8 cellular contexts compared by ENCODE assay signal in genomic region chr2:74507926-74508520, GRCh38. TPM values are rescaled to one million over a fixed set of nuclear protein-coding genes. Genes with fewer than 3 reads are reported as not detected.
DNase-seq lines count a peak whose midpoint lies in the region; ATAC-seq, FAIRE-seq and TF ChIP-seq lines count a peak whose summit lies in the region.

No MANE protein-coding gene starts in this region.

- H3K4me3 ChIP-seq in NT2/D1 (ENCODE audit: insufficient read length, low read depth) = peak overlapping the region; percentile 88
- peak overlapping the region; percentile 79 to 97 (median 95) for H3K4me3 ChIP-seq in HepG2 (replicated peaks in 1 of 3; ENCODE audit: insufficient read depth in 1 of 3, low read depth in 2 of 3, low read length in 3 of 3)
- peak overlapping the region; percentile 76 for H3K4me3 ChIP-seq in thymus (ENCODE audit: low read length)

- H3K9me3 ChIP-seq in NT2/D1 (ENCODE audit: insufficient read depth, low read length) = no peaks in the 10 kb centered on the region
- no peaks in the 10 kb centered on the region for H3K9me3 ChIP-seq in HepG2 (ENCODE audit: low read length)
- peaks cover 2% of the 10 kb centered on the region for H3K9me3 ChIP-seq in thymus (ENCODE audit: control insufficient read depth)

- peak overlapping the region; percentile 98 for H3K4me2 ChIP-seq in HepG2 (ENCODE audit: low read depth, low read length)

- TF ChIP-seq EP300 in HepG2 (IDR thresholded peaks at IDR 0.05; ENCODE audit: low read depth in 2 of 2, low read length in 2 of 2) = no peak
- TF ChIP-seq EP300 in HepG2 (CRISPR knock-in tag; IDR thresholded peaks at IDR 0.05; ENCODE audit: borderline replicate concordance) = no peak

- H3K27ac ChIP-seq in HepG2 (ENCODE audit: extremely low read length, insufficient read depth, low read length) = peak overlapping the region; percentile 95
- peak overlapping the region; percentile 98 for H3K27ac ChIP-seq in thymus (ENCODE audit: low read depth)

- DNase-seq in activated CD4-positive, alpha-beta T cell treated with anti-CD3 and anti-CD28 coated beads for 1 hour = peak; percentile 17
- no peak for DNase-seq in activated CD4-positive, alpha-beta T cell treated with anti-CD3 and anti-CD28 coated beads, Interleukin-2, amount 50 U/mL, for 1 hour
- no peak for DNase-seq in NT2/D1 (ENCODE audit: low read depth, low spot score)
- DNase-seq in cerebellar cortex (ENCODE audit: low spot score) = peak; percentile 48
- DNase-seq in HepG2 (ENCODE audit: low spot score) = no peak
- no peak for DNase-seq in NCI-H510A (lab: John Stamatoyannopoulos, UW)

- H2AFZ ChIP-seq in HepG2 (ENCODE audit: low read length) = no peak overlapping the region

- TF ChIP-seq CTCF in HepG2 (CRISPR knock-in tag; IDR thresholded peaks at IDR 0.05) = 0 out of 2 replicates have a peak, but pooled peaks have one; percentile 15

- H3K4me1 ChIP-seq in NT2/D1 (ENCODE audit: insufficient read depth, insufficient read length) (peaks cover 7% of the 10 kb centered on the region), HepG2 (ENCODE audit: insufficient read depth, low read length) (peaks cover 79% of the 10 kb centered on the region), thymus (ENCODE audit: control insufficient read depth, insufficient read depth, low read length) (peaks cover 18% of the 10 kb centered on the region)

- peaks cover 38% of the 10 kb centered on the region for H3K79me2 ChIP-seq in HepG2 (ENCODE audit: insufficient read depth, low read length)

- in situ Hi-C loops in HepG2 (cut with HindIII; ENCODE audit: extremely low pct_ligation_motif_present, low pct_unique_long_range_greater_than_20kb) = no loop called here

- ATAC-seq in HG02970 (IDR thresholded peaks at IDR 0.05; ENCODE audit: low FRiP score, unreplicated experiment) (peak; percentile 6), HepG2 (peak; percentile 59)

- BruUV-seq in HepG2 (replicated peaks; lab: Mats Ljungman, UMichigan) = no TSS peak

- H3K36me3 ChIP-seq in NT2/D1 (ENCODE audit: insufficient read depth, insufficient read length, low read length) (peaks cover 18% of the 10 kb centered on the region), HepG2 (replicated peaks in 1 of 2; ENCODE audit: control insufficient read depth in 1 of 2, insufficient read depth in 2 of 2, low read length in 2 of 2) (no peaks in the 10 kb centered on the region; a peak in 3 of 5 replicates), thymus (ENCODE audit: control insufficient read depth, insufficient read depth) (peaks cover 15% of the 10 kb centered on the region)

- H3K9ac ChIP-seq in NT2/D1 (ENCODE audit: insufficient read length, low read depth) (peak overlapping the region; percentile 99), HepG2 (ENCODE audit: insufficient read depth, low read depth, low read length) (peak overlapping the region; percentile 94)

- under 1% methylated on average over 38 of the region's 38 CpGs for WGBS in HepG2 (ENCODE audit: low lambda C conversion rate)
- WGBS in thymus = 18% methylated on average over 38 of the region's 38 CpGs

- H3K27me3 ChIP-seq in NT2/D1 (ENCODE audit: insufficient read depth, insufficient read length) = peaks cover 38% of the 10 kb centered on the region
- no peaks in the 10 kb centered on the region; a peak in 1 of 5 replicates for H3K27me3 ChIP-seq in HepG2 (ENCODE audit: control insufficient read depth in 1 of 2, insufficient read depth in 2 of 2, low read length in 2 of 2)
- H3K27me3 ChIP-seq in thymus (ENCODE audit: control insufficient read depth, insufficient read depth) = peaks cover 59% of the 10 kb centered on the region

- intact Hi-C loops in HepG2 (cut with micrococcal nuclease; ENCODE audit: unreplicated experiment) = loop anchor here (1.0 to 2.0 kb wide), 3 partner anchors 21 to 79 kb away; partner anchors contain the start of genes AUP1, HTRA2 and TTC31

- no peak for TF ChIP-seq RAD21 in HepG2 (CRISPR knock-in tag; IDR thresholded peaks at IDR 0.05)

- TF ChIP-seq POLR2A in HepG2 (IDR thresholded peaks at IDR 0.05; ENCODE audit: insufficient read depth in 1 of 2, low read depth in 2 of 2, low read length in 2 of 2) = no peak

- no peaks in the 10 kb centered on the region for H4K20me1 ChIP-seq in HepG2 (ENCODE audit: insufficient read depth, low read length)

- POLR2A ChIA-PET in HepG2 (lab: Yijun Ruan, JAX) = interaction anchor here (0.8 to 16.5 kb wide), 10 partner anchors 9 to 79 kb away, joined by 3 to 795 read pairs (median 6); partner anchors contain the start of genes AUP1, CCDC142, DQX1 and HTRA2

- FAIRE-seq in HepG2 (lab: Jason Lieb, UNC) = no peak

- CTCF ChIA-PET in HepG2 (lab: Yijun Ruan, JAX; ENCODE audit: low intra/inter-chr PET ratio, low total read pairs) = interaction anchor here (1.6 to 1.7 kb wide), 2 partner anchors 24 to 25 kb away, joined by 8 to 10 read pairs; partner anchors contain the start of genes CCDC142 and TTC31

RNA-seq across cellular contexts. Expression of gene PCGF1, which starts 0.5 kb away (rescaled TPM):
- total RNA-seq in HepG2 (2016; rRNA removed; fragmentation: Illumina TruSeq; extraction: Trizol) = 14.2 and 20.4 TPM in 2 replicates
- 37.5 and 42.0 TPM in 2 replicates for total RNA-seq in HepG2 (2016; cell fraction: cytosol; rRNA removed; fragmentation: Illumina TruSeq; extraction: Trizol; ENCODE audit: low read depth)
- 15.5 and 15.6 TPM in 2 replicates for total RNA-seq in HepG2 (2016; cell fraction: insoluble cytoplasmic fraction; rRNA removed; fragmentation: Illumina TruSeq; extraction: Trizol)
- total RNA-seq in HepG2 (2016; cell fraction: membrane; rRNA removed; fragmentation: Illumina TruSeq; extraction: Trizol) = 29.0 and 31.0 TPM in 2 replicates
- total RNA-seq in HepG2 (2016; cell fraction: nucleus; rRNA removed; fragmentation: Illumina TruSeq; extraction: Trizol) = 16.2 and 22.2 TPM in 2 replicates
- polyA plus RNA-seq in HepG2 (2011; rRNA removed) (22.6 and 22.7 TPM in 2 replicates), thymus (29.0 TPM)
- polyA plus RNA-seq in HepG2 (2011; cell fraction: cytosol; rRNA removed) = 19.8 and 22.8 TPM in 2 replicates
- 37.4 and 90.3 TPM in 2 replicates for polyA plus RNA-seq in HepG2 (2011; cell fraction: nucleus; rRNA removed)
- polyA plus RNA-seq in HepG2 (2012) = 14.2 and 15.2 TPM in 2 replicates
- 20.8 and 23.0 TPM in 2 replicates for polyA plus RNA-seq in HepG2 (2016; cell fraction: cytosol; fragmentation: Illumina TruSeq; extraction: Trizol; ENCODE audit: low read depth)
- 13.9 and 16.9 TPM in 2 replicates for polyA plus RNA-seq in HepG2 (2016; cell fraction: insoluble cytoplasmic fraction; fragmentation: Illumina TruSeq; extraction: Trizol; ENCODE audit: low read depth)
- 18.0 and 18.6 TPM in 2 replicates for polyA plus RNA-seq in HepG2 (2016; cell fraction: membrane; fragmentation: Illumina TruSeq; extraction: Trizol; ENCODE audit: low read depth)
- polyA plus RNA-seq in HepG2 (2016; cell fraction: nucleus; fragmentation: Illumina TruSeq; extraction: Trizol; ENCODE audit: insufficient read depth, low read depth) = 44.9 and 46.7 TPM in 2 replicates
- polyA minus RNA-seq in HepG2 (2011; rRNA and poly(A)+ RNA removed; ENCODE audit: low replicate concordance) = 19.3 and 42.8 TPM in 2 replicates
- 14.1 and 14.9 TPM in 2 replicates for polyA minus RNA-seq in HepG2 (2011; cell fraction: cytosol; rRNA and poly(A)+ RNA removed)
- polyA minus RNA-seq in HepG2 (2011; cell fraction: nucleus; rRNA and poly(A)+ RNA removed) = 22.8 and 25.0 TPM in 2 replicates

RNA-seq across cellular contexts. Expression of gene TLX2, which starts 6.2 kb away (rescaled TPM):
- 0.20 TPM in 1 of 2 replicates, not detected in the other for total RNA-seq in HepG2 (2016; rRNA removed; fragmentation: Illumina TruSeq; extraction: Trizol)
- total RNA-seq in HepG2 (2016; cell fraction: cytosol; rRNA removed; fragmentation: Illumina TruSeq; extraction: Trizol; ENCODE audit: low read depth) = 0.10 and 0.26 TPM in 2 replicates
- 0.28 TPM in 1 of 2 replicates, not detected in the other for total RNA-seq in HepG2 (2016; cell fraction: insoluble cytoplasmic fraction; rRNA removed; fragmentation: Illumina TruSeq; extraction: Trizol)
- total RNA-seq in HepG2 (2016; cell fraction: membrane; rRNA removed; fragmentation: Illumina TruSeq; extraction: Trizol) = 0.28 TPM in 1 of 2 replicates, not detected in the other
- not detected in 2 replicates for total RNA-seq in HepG2 (2016; cell fraction: nucleus; rRNA removed; fragmentation: Illumina TruSeq; extraction: Trizol)
- 0.05 and 0.09 TPM in 2 replicates for polyA plus RNA-seq in HepG2 (2011; rRNA removed)
- 0.10 and 0.17 TPM in 2 replicates for polyA plus RNA-seq in HepG2 (2011; cell fraction: cytosol; rRNA removed)
- 0.35 and 0.92 TPM in 2 replicates for polyA plus RNA-seq in HepG2 (2011; cell fraction: nucleus; rRNA removed)
- 4.1 and 5.8 TPM in 2 replicates for polyA plus RNA-seq in HepG2 (2012)
- polyA plus RNA-seq in HepG2 (2016; cell fraction: cytosol; fragmentation: Illumina TruSeq; extraction: Trizol; ENCODE audit: low read depth) = 0.09 and 0.26 TPM in 2 replicates
- polyA plus RNA-seq in HepG2 (2016; cell fraction: insoluble cytoplasmic fraction; fragmentation: Illumina TruSeq; extraction: Trizol; ENCODE audit: low read depth) = 0.26 TPM in 1 of 2 replicates, not detected in the other
- 0.62 TPM in 1 of 2 replicates, not detected in the other for polyA plus RNA-seq in HepG2 (2016; cell fraction: membrane; fragmentation: Illumina TruSeq; extraction: Trizol; ENCODE audit: low read depth)
- polyA plus RNA-seq in HepG2 (2016; cell fraction: nucleus; fragmentation: Illumina TruSeq; extraction: Trizol; ENCODE audit: insufficient read depth, low read depth) = 0.66 TPM in 1 of 2 replicates, not detected in the other
- polyA minus RNA-seq in HepG2 (2011; rRNA and poly(A)+ RNA removed; ENCODE audit: low replicate concordance) = not detected in 2 replicates
- not detected in 2 replicates for polyA minus RNA-seq in HepG2 (2011; cell fraction: cytosol; rRNA and poly(A)+ RNA removed)
- not detected in 2 replicates for polyA minus RNA-seq in HepG2 (2011; cell fraction: nucleus; rRNA and poly(A)+ RNA removed)
- 0.11 TPM for polyA plus RNA-seq in thymus

RNA-seq across cellular contexts. Expression of gene LBX2, which starts 8.6 kb away (rescaled TPM):
- total RNA-seq in HepG2 (2016; rRNA removed; fragmentation: Illumina TruSeq; extraction: Trizol) = 4.0 and 8.1 TPM in 2 replicates
- total RNA-seq in HepG2 (2016; cell fraction: cytosol; rRNA removed; fragmentation: Illumina TruSeq; extraction: Trizol; ENCODE audit: low read depth) = 1.6 and 4.3 TPM in 2 replicates
- 7.3 and 8.7 TPM in 2 replicates for total RNA-seq in HepG2 (2016; cell fraction: insoluble cytoplasmic fraction; rRNA removed; fragmentation: Illumina TruSeq; extraction: Trizol)
- total RNA-seq in HepG2 (2016; cell fraction: membrane; rRNA removed; fragmentation: Illumina TruSeq; extraction: Trizol) = 2.9 and 6.9 TPM in 2 replicates
- total RNA-seq in HepG2 (2016; cell fraction: nucleus; rRNA removed; fragmentation: Illumina TruSeq; extraction: Trizol) = 6.7 and 10.5 TPM in 2 replicates
- polyA plus RNA-seq in HepG2 (2011; rRNA removed) (6.4 and 7.3 TPM in 2 replicates), thymus (0.89 TPM)
- polyA plus RNA-seq in HepG2 (2011; cell fraction: cytosol; rRNA removed) = 5.1 and 7.2 TPM in 2 replicates
- 43.6 and 46.5 TPM in 2 replicates for polyA plus RNA-seq in HepG2 (2011; cell fraction: nucleus; rRNA removed)
- 7.8 and 8.2 TPM in 2 replicates for polyA plus RNA-seq in HepG2 (2012)
- 3.0 and 3.5 TPM in 2 replicates for polyA plus RNA-seq in HepG2 (2016; cell fraction: cytosol; fragmentation: Illumina TruSeq; extraction: Trizol; ENCODE audit: low read depth)
- 8.9 and 9.5 TPM in 2 replicates for polyA plus RNA-seq in HepG2 (2016; cell fraction: insoluble cytoplasmic fraction; fragmentation: Illumina TruSeq; extraction: Trizol; ENCODE audit: low read depth)
- polyA plus RNA-seq in HepG2 (2016; cell fraction: membrane; fragmentation: Illumina TruSeq; extraction: Trizol; ENCODE audit: low read depth) = 4.3 and 5.5 TPM in 2 replicates
- polyA plus RNA-seq in HepG2 (2016; cell fraction: nucleus; fragmentation: Illumina TruSeq; extraction: Trizol; ENCODE audit: insufficient read depth, low read depth) = 14.4 and 14.6 TPM in 2 replicates
- 0.14 and 7.2 TPM in 2 replicates for polyA minus RNA-seq in HepG2 (2011; rRNA and poly(A)+ RNA removed; ENCODE audit: low replicate concordance)
- 3.6 TPM in 2 replicates for polyA minus RNA-seq in HepG2 (2011; cell fraction: cytosol; rRNA and poly(A)+ RNA removed)
- 9.8 and 12.1 TPM in 2 replicates for polyA minus RNA-seq in HepG2 (2011; cell fraction: nucleus; rRNA and poly(A)+ RNA removed)

RNA-seq across cellular contexts. Expression of gene DQX1, which starts 18.0 kb away (rescaled TPM):
- total RNA-seq in HepG2 (2016; rRNA removed; fragmentation: Illumina TruSeq; extraction: Trizol) = 23.9 and 27.6 TPM in 2 replicates
- total RNA-seq in HepG2 (2016; cell fraction: cytosol; rRNA removed; fragmentation: Illumina TruSeq; extraction: Trizol; ENCODE audit: low read depth) = 2.6 and 3.3 TPM in 2 replicates
- 22.2 and 26.8 TPM in 2 replicates for total RNA-seq in HepG2 (2016; cell fraction: insoluble cytoplasmic fraction; rRNA removed; fragmentation: Illumina TruSeq; extraction: Trizol)
- total RNA-seq in HepG2 (2016; cell fraction: membrane; rRNA removed; fragmentation: Illumina TruSeq; extraction: Trizol) = 5.5 and 6.0 TPM in 2 replicates
- 33.6 and 38.9 TPM in 2 replicates for total RNA-seq in HepG2 (2016; cell fraction: nucleus; rRNA removed; fragmentation: Illumina TruSeq; extraction: Trizol)
- polyA plus RNA-seq in HepG2 (2011; rRNA removed) (72.9 and 89.8 TPM in 2 replicates), thymus (0.78 TPM)
- 26.2 and 34.1 TPM in 2 replicates for polyA plus RNA-seq in HepG2 (2011; cell fraction: cytosol; rRNA removed)
- polyA plus RNA-seq in HepG2 (2011; cell fraction: nucleus; rRNA removed) = 328 and 444 TPM in 2 replicates
- polyA plus RNA-seq in HepG2 (2012) = 18.7 and 45.3 TPM in 2 replicates
- 1.8 and 2.4 TPM in 2 replicates for polyA plus RNA-seq in HepG2 (2016; cell fraction: cytosol; fragmentation: Illumina TruSeq; extraction: Trizol; ENCODE audit: low read depth)
- polyA plus RNA-seq in HepG2 (2016; cell fraction: insoluble cytoplasmic fraction; fragmentation: Illumina TruSeq; extraction: Trizol; ENCODE audit: low read depth) = 24.5 and 26.6 TPM in 2 replicates
- polyA plus RNA-seq in HepG2 (2016; cell fraction: membrane; fragmentation: Illumina TruSeq; extraction: Trizol; ENCODE audit: low read depth) = 3.1 and 3.3 TPM in 2 replicates
- 74.4 and 79.7 TPM in 2 replicates for polyA plus RNA-seq in HepG2 (2016; cell fraction: nucleus; fragmentation: Illumina TruSeq; extraction: Trizol; ENCODE audit: insufficient read depth, low read depth)
- 0.37 and 58.7 TPM in 2 replicates for polyA minus RNA-seq in HepG2 (2011; rRNA and poly(A)+ RNA removed; ENCODE audit: low replicate concordance)
- 15.7 and 18.8 TPM in 2 replicates for polyA minus RNA-seq in HepG2 (2011; cell fraction: cytosol; rRNA and poly(A)+ RNA removed)
- 68.4 and 72.2 TPM in 2 replicates for polyA minus RNA-seq in HepG2 (2011; cell fraction: nucleus; rRNA and poly(A)+ RNA removed)

RNA-seq across cellular contexts. Expression of gene AUP1, which starts 21.5 kb away (rescaled TPM):
- total RNA-seq in HepG2 (2016; rRNA removed; fragmentation: Illumina TruSeq; extraction: Trizol) = 67.0 and 174 TPM in 2 replicates
- 95.5 and 114 TPM in 2 replicates for total RNA-seq in HepG2 (2016; cell fraction: cytosol; rRNA removed; fragmentation: Illumina TruSeq; extraction: Trizol; ENCODE audit: low read depth)
- total RNA-seq in HepG2 (2016; cell fraction: insoluble cytoplasmic fraction; rRNA removed; fragmentation: Illumina TruSeq; extraction: Trizol) = 65.6 and 181 TPM in 2 replicates
- 120 and 144 TPM in 2 replicates for total RNA-seq in HepG2 (2016; cell fraction: membrane; rRNA removed; fragmentation: Illumina TruSeq; extraction: Trizol)
- total RNA-seq in HepG2 (2016; cell fraction: nucleus; rRNA removed; fragmentation: Illumina TruSeq; extraction: Trizol) = 197 and 227 TPM in 2 replicates
- polyA plus RNA-seq in HepG2 (2011; rRNA removed) (267 and 291 TPM in 2 replicates), thymus (208 TPM)
- 214 and 249 TPM in 2 replicates for polyA plus RNA-seq in HepG2 (2011; cell fraction: cytosol; rRNA removed)
- polyA plus RNA-seq in HepG2 (2011; cell fraction: nucleus; rRNA removed) = 1,050 and 1,263 TPM in 2 replicates
- polyA plus RNA-seq in HepG2 (2012) = 138 and 140 TPM in 2 replicates
- polyA plus RNA-seq in HepG2 (2016; cell fraction: cytosol; fragmentation: Illumina TruSeq; extraction: Trizol; ENCODE audit: low read depth) = 118 and 134 TPM in 2 replicates
- polyA plus RNA-seq in HepG2 (2016; cell fraction: insoluble cytoplasmic fraction; fragmentation: Illumina TruSeq; extraction: Trizol; ENCODE audit: low read depth) = 70.3 and 84.7 TPM in 2 replicates
- polyA plus RNA-seq in HepG2 (2016; cell fraction: membrane; fragmentation: Illumina TruSeq; extraction: Trizol; ENCODE audit: low read depth) = 127 and 139 TPM in 2 replicates
- 543 and 555 TPM in 2 replicates for polyA plus RNA-seq in HepG2 (2016; cell fraction: nucleus; fragmentation: Illumina TruSeq; extraction: Trizol; ENCODE audit: insufficient read depth, low read depth)
- polyA minus RNA-seq in HepG2 (2011; rRNA and poly(A)+ RNA removed; ENCODE audit: low replicate concordance) = 211 and 273 TPM in 2 replicates
- 79.8 and 82.9 TPM in 2 replicates for polyA minus RNA-seq in HepG2 (2011; cell fraction: cytosol; rRNA and poly(A)+ RNA removed)
- 199 and 204 TPM in 2 replicates for polyA minus RNA-seq in HepG2 (2011; cell fraction: nucleus; rRNA and poly(A)+ RNA removed)

Comparison
In these comparisons a context has a peak if more than half of its experiments do, and no peak if none do; other contexts are left out.
1. DNase-seq: peak in activated CD4-positive, alpha-beta T cell treated with anti-CD3 and anti-CD28 coated beads for 1 hour (single experiment) and cerebellar cortex (single experiment); none in activated CD4-positive, alpha-beta T cell treated with anti-CD3 and anti-CD28 coated beads, Interleukin-2, amount 50 U/mL, for 1 hour (single experiment), NT2/D1 (single experiment), HepG2 (single experiment) and NCI-H510A (single experiment).
2. Peak in every context shown above with its lines, with median percentiles within 50 percentile points of each other: H3K4me3 ChIP-seq.